24 cellular contexts compared by ENCODE assay signal in the genomic region with DNA sequence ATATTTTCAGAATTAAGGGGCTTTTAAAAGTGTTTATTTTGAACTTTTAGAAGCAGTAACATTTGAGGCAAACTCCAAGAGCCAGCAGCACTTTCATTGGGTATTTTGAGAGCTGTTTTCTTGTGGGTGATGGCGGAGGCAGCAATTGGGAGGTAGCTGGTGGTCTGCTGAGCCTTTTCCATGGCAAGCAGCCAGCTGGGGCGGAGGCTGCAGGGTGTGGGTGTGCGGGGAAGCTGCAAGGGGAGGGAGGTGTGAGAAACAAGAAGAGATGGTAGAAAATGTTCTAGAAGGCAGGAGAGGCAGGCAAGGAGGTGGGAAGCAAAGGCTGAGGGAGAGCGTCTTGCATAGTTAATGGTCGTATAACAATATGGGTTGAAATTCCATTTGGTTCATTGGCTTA.
"Had no signal": no experiment of that assay in that cellular context is flagged by ENCODE, and none has a peak within 500 bp of the region (broad histone marks: within the 10 kb centered on the region; RNA-seq: fewer than 3 reads in every experiment).

No MANE protein-coding gene starts in this region.

- H3K27me3 Mint-ChIP-seq: activated naive CD8-positive, alpha-beta T cell; activated T-cell treated with anti-CD3 and anti-CD28 coated beads, Interleukin-2, amount 50 U/mL, for 24 hours; central memory CD8-positive, alpha-beta T cell; stimulated activated memory B cell treated with anti-CD40 and anti-IgM and Interleukin-4, amounts not matched to agents 10 μg/mL and 1 μg/mL and 100 μg/mL, for 72 hours had no signal

- H3K4me3 ChIP-seq: adrenal gland, breast epithelium, dorsolateral prefrontal cortex, esophagus muscularis mucosa, right lobe of liver, skin epidermis, thoracic aorta, upper lobe of right lung had no signal

- ATAC-seq: activated T-helper 17 cell treated with anti-CD3 and anti-CD28 coated beads, Interleukin-2, amount 50 U/mL, for 72 hours; effector memory CD8-positive, alpha-beta T cell; left ventricle myocardium superior; right lobe of liver; stimulated activated memory B cell treated with anti-CD40 and anti-IgM and Interleukin-4, amounts not matched to agents 10 μg/mL and 1 μg/mL and 100 μg/mL, for 72 hours; upper lobe of right lung had no signal

- H3K27ac Mint-ChIP-seq: activated naive CD8-positive, alpha-beta T cell; activated T-cell treated with anti-CD3 and anti-CD28 coated beads, Interleukin-2, amount 50 U/mL, for 24 hours; activated T-helper 17 cell treated with anti-CD3 and anti-CD28 coated beads, Interleukin-2, amount 50 U/mL, for 72 hours; effector memory CD8-positive, alpha-beta T cell; stimulated activated memory B cell treated with anti-CD40 and anti-IgM and Interleukin-4, amounts not matched to agents 10 μg/mL and 1 μg/mL and 100 μg/mL, for 72 hours had no signal

- H3K4me3 Mint-ChIP-seq: activated naive CD8-positive, alpha-beta T cell; activated T-cell treated with anti-CD3 and anti-CD28 coated beads, Interleukin-2, amount 50 U/mL, for 24 hours; activated T-helper 17 cell treated with anti-CD3 and anti-CD28 coated beads, Interleukin-2, amount 50 U/mL, for 72 hours; central memory CD8-positive, alpha-beta T cell; effector memory CD8-positive, alpha-beta T cell; nephron; stimulated activated memory B cell treated with anti-CD40 and anti-IgM and Interleukin-4, amounts not matched to agents 10 μg/mL and 1 μg/mL and 100 μg/mL, for 72 hours had no signal

- H3K9me3 Mint-ChIP-seq: activated T-cell treated with anti-CD3 and anti-CD28 coated beads, Interleukin-2, amount 50 U/mL, for 24 hours; activated T-helper 17 cell treated with anti-CD3 and anti-CD28 coated beads, Interleukin-2, amount 50 U/mL, for 72 hours; stimulated activated memory B cell treated with anti-CD40 and anti-IgM and Interleukin-4, amounts not matched to agents 10 μg/mL and 1 μg/mL and 100 μg/mL, for 72 hours had no signal

- H3K36me3 ChIP-seq: adrenal gland, breast epithelium, esophagus muscularis mucosa, right lobe of liver, thoracic aorta, upper lobe of right lung, WERI-Rb-1 had no signal

- H3K4me1 ChIP-seq: adrenal gland, breast epithelium, esophagus muscularis mucosa, right lobe of liver, upper lobe of right lung had no signal

- H3K4me1 Mint-ChIP-seq: activated T-helper 17 cell treated with anti-CD3 and anti-CD28 coated beads, Interleukin-2, amount 50 U/mL, for 72 hours; central memory CD8-positive, alpha-beta T cell; nephron; stimulated activated memory B cell treated with anti-CD40 and anti-IgM and Interleukin-4, amounts not matched to agents 10 μg/mL and 1 μg/mL and 100 μg/mL, for 72 hours had no signal

- H3K9me3 ChIP-seq: adrenal gland, breast epithelium, esophagus muscularis mucosa, right lobe of liver, thoracic aorta, upper lobe of right lung had no signal

- H3K36me3 Mint-ChIP-seq: activated naive CD8-positive, alpha-beta T cell; stimulated activated memory B cell treated with anti-CD40 and anti-IgM and Interleukin-4, amounts not matched to agents 10 μg/mL and 1 μg/mL and 100 μg/mL, for 72 hours had no signal

- H3K27me3 ChIP-seq: adrenal gland, breast epithelium, dorsolateral prefrontal cortex, esophagus muscularis mucosa, right lobe of liver, upper lobe of right lung had no signal

- H3K27ac ChIP-seq: adrenal gland, breast epithelium, esophagus muscularis mucosa, right lobe of liver, skin epidermis, thoracic aorta, upper lobe of right lung, WERI-Rb-1 had no signal

- DNase-seq: activated CD4-positive, alpha-beta T cell treated with anti-CD3 and anti-CD28 coated beads for 1 hour; activated CD8-positive, alpha-beta memory T cell treated with anti-CD3 and anti-CD28 coated beads, Interleukin-2, amount 50 U/mL, for 4 hours; activated naive CD4-positive, alpha-beta T cell; activated T-cell treated with anti-CD3 and anti-CD28 coated beads, Interleukin-2, amount 50 U/mL, for 24 hours; adrenal gland; effector memory CD8-positive, alpha-beta T cell; hippocampal formation; kidney glomerular epithelial cell; left ventricle myocardium superior; nucleus accumbens; right lobe of liver; stimulated activated CD4-positive, alpha-beta T cell treated with anti-CD3 and anti-CD28 coated beads, Interleukin-2, amount 100 ng/mL, for 24 hours; upper lobe of right lung; WERI-Rb-1 had no signal
